Comparison of ENCODE assay signal across 8 cellular contexts in genomic region chr9:121299125-121299466, GRCh38. TPM values are rescaled to one million over a fixed set of nuclear protein-coding genes. Genes with fewer than 3 reads are reported as not detected.
A peak's percentile ranks its signal among the peaks of the same experiment; 100 is the strongest.
DNase-seq lines count a peak whose midpoint lies in the region; ATAC-seq and TF ChIP-seq lines count a peak whose summit lies in the region.

No MANE protein-coding gene starts in this region.

- H3K27ac Mint-ChIP-seq in endodermal cell, result peak overlapping the region; percentile 75

- no peak overlapping the region for H2AFZ ChIP-seq in Karpas-422 (ENCODE audit: low read length)

- H3K27me3 Mint-ChIP-seq in endodermal cell (ENCODE audit: insufficient read depth), result peaks cover 20% of the 10 kb centered on the region

- no peak overlapping the region; the same call in 1 of the 2 replicates for H3K4me3 ChIP-seq in AG04450 (ENCODE audit: low read depth, low read length)
- H3K4me3 ChIP-seq in Karpas-422 (ENCODE audit: low read length), result peak overlapping the region; percentile 49
- no peak overlapping the region for H3K4me3 ChIP-seq in endodermal cell (ENCODE audit: low read length)
- H3K4me3 ChIP-seq in muscle layer of duodenum (ENCODE audit: low read depth in 1 of 2, low read length in 2 of 2), result peak overlapping the region; percentile 56 to 75

- no peaks in the 10 kb centered on the region for H3K27me3 ChIP-seq in AG04450 (ENCODE audit: control insufficient read depth, insufficient read depth, low read length)
- H3K27me3 ChIP-seq in Karpas-422 (ENCODE audit: low read length), result no peaks in the 10 kb centered on the region
- H3K27me3 ChIP-seq in endodermal cell (ENCODE audit: control insufficient read depth, insufficient read depth, low read length, poor library complexity, severe bottlenecking), result no peaks in the 10 kb centered on the region
- H3K27me3 ChIP-seq in muscle layer of duodenum (ENCODE audit: low read depth, low read length), result no peaks in the 10 kb centered on the region

- CTCF ChIA-PET in AG04450 (lab: Charles Lee), result interaction anchor here (0.9 to 2.3 kb wide), 2 partner anchors 21 to 85 kb away, joined by 4 to 8 read pairs; no protein-coding TSS in a partner anchor

- H3K4me2 ChIP-seq in Karpas-422 (ENCODE audit: low read depth, low read length, poor library complexity, severe bottlenecking), result peak overlapping the region; percentile 52

- H3K9ac ChIP-seq in Karpas-422 (ENCODE audit: low read length) (no peak overlapping the region), endodermal cell (ENCODE audit: extremely low read depth, low read length, poor library complexity, severe bottlenecking) (no peak overlapping the region)

- H3K9me3 Mint-ChIP-seq in endodermal cell, result no peaks in the 10 kb centered on the region

- H3K4me3 Mint-ChIP-seq in endodermal cell, result peak overlapping the region; percentile 70

- POLR2A ChIA-PET in AG04450 (lab: Yijun Ruan, JAX), result interaction anchor here (1.2 kb wide), 2 partner anchors 10 to 31 kb away, joined by 3 to 4 read pairs; partner anchors contain the start of gene GSN

- TF ChIP-seq CTCF in AG04450 (IDR thresholded peaks at IDR 0.05; ENCODE audit: low read depth, low read length) (no peak), endodermal cell (conservative IDR thresholded peaks at IDR 0.05) (no peak)

- H3K36me3 Mint-ChIP-seq in endodermal cell (ENCODE audit: low read depth), result peaks cover 9% of the 10 kb centered on the region

- no peaks in the 10 kb centered on the region; the same call in 1 of the 2 replicates for H3K9me3 ChIP-seq in AG04450 (ENCODE audit: control insufficient read depth, insufficient read depth, low read length)
- no peaks in the 10 kb centered on the region for H3K9me3 ChIP-seq in Karpas-422 (ENCODE audit: low read length)
- H3K9me3 ChIP-seq in endodermal cell (ENCODE audit: control insufficient read depth, low read length), result no peaks in the 10 kb centered on the region
- no peaks in the 10 kb centered on the region for H3K9me3 ChIP-seq in muscle layer of duodenum (ENCODE audit: control insufficient read depth in 1 of 2, low read length in 2 of 2)

- no peaks in the 10 kb centered on the region for H3K79me2 ChIP-seq in Karpas-422 (ENCODE audit: low read length)

- ATAC-seq in GM21447 (IDR thresholded peaks at IDR 0.05; ENCODE audit: unreplicated experiment), result no peak

- H3K27ac ChIP-seq in AG04450 (ENCODE audit: low read depth, low read length) (peak overlapping the region; percentile 2), Karpas-422 (ENCODE audit: low read length) (no peak overlapping the region), endodermal cell (ENCODE audit: low read depth, low read length) (no peak overlapping the region), muscle layer of duodenum (ENCODE audit: low read length) (peak overlapping the region; percentile 78)

- H3K4me1 ChIP-seq in Karpas-422 (ENCODE audit: low read length), result peaks cover 28% of the 10 kb centered on the region
- peaks cover 6% of the 10 kb centered on the region for H3K4me1 ChIP-seq in endodermal cell (ENCODE audit: control insufficient read depth, insufficient read depth, low read length)
- peaks cover 24 to 89% of the 10 kb centered on the region in 2 donors for H3K4me1 ChIP-seq in muscle layer of duodenum (ENCODE audit: control insufficient read depth in 1 of 2, insufficient read depth in 2 of 2, low read length in 2 of 2)

- intact Hi-C loops in posterior vena cava (cut with DNase I), result loop anchor here in 1 of 2 donors (2.0 kb wide), 1 partner anchor 18 kb away; no protein-coding TSS in a partner anchor

- 35 to 41% methylated on average over 9 to 12 of the region's 12 CpGs for WGBS in endodermal cell (ENCODE audit: insufficient coverage in 1 of 2, insufficient read length in 1 of 2), 2 experiments

- no peaks in the 10 kb centered on the region for H4K20me1 ChIP-seq in Karpas-422 (ENCODE audit: insufficient read depth, low read depth, low read length)

- H3K9me2 ChIP-seq in Karpas-422 (replicated peaks; ENCODE audit: insufficient read depth, low read length), result no peaks in the 10 kb centered on the region

- H3K4me1 Mint-ChIP-seq in endodermal cell, result peaks cover 24% of the 10 kb centered on the region

- no peaks in the 10 kb centered on the region for H3K36me3 ChIP-seq in Karpas-422 (ENCODE audit: insufficient read depth, low read length)
- H3K36me3 ChIP-seq in endodermal cell (ENCODE audit: control insufficient read depth, insufficient read depth, low read length), result no peaks in the 10 kb centered on the region
- peaks cover 21% of the 10 kb centered on the region in 2 donors for H3K36me3 ChIP-seq in muscle layer of duodenum (ENCODE audit: control insufficient read depth in 1 of 2, insufficient read depth in 2 of 2, low read length in 2 of 2)

- DNase-seq in AG04450 (ENCODE audit: low read depth, low spot score) (no peak), Karpas-422 (no peak), endodermal cell (peak; percentile 73), glomerular visceral epithelial cell (ENCODE audit: extremely low spot score) (no peak), posterior vena cava (ENCODE audit: low spot score) (no peak)
- DNase-seq in stimulated activated CD4-positive, alpha-beta T cell treated with anti-CD3 and anti-CD28 coated beads, Interleukin-4, amount 100 ng/mL, for 1 hour, result no peak

RNA-seq across cellular contexts. Expression of gene GSN, which starts 31.1 kb away (rescaled TPM):
- polyA plus RNA-seq in AG04450 (2011; rRNA removed), result 421 and 565 TPM in 2 replicates
- 513 and 805 TPM in 2 replicates for polyA minus RNA-seq in AG04450 (2011; rRNA and poly(A)+ RNA removed)
- total RNA-seq in Karpas-422 (2014; rRNA removed; shearing (Covaris generic); ENCODE audit: low replicate concordance), result 33.7 and 36.7 TPM in 2 replicates
- total RNA-seq in endodermal cell (10 to 100 TPM; 57.0 to 77.2 TPM), posterior vena cava (1,000 to 10,000 TPM in 1 of 2 donors, 100 to 1,000 TPM in 1; 590 to 1,544 TPM)
- 64.8 TPM for polyA plus RNA-seq in endodermal cell (2013, experiment 1 of 2)
- polyA plus RNA-seq in endodermal cell (2013, experiment 2 of 2), result 76.0 TPM

Comparison
In these comparisons a context has a peak if more than half of its experiments do, and no peak if none do; other contexts are left out.
1. H3K27ac ChIP-seq: peak in AG04450 (single experiment) and muscle layer of duodenum (single experiment); none in Karpas-422 (single experiment) and endodermal cell (single experiment).
2. H3K4me3 ChIP-seq: peak in Karpas-422 (single experiment) and muscle layer of duodenum (2 of 2); none in AG04450 (single experiment) and endodermal cell (single experiment).
3. RNA of gene GSN, which starts 31.1 kb away (total RNA-seq): 590 to 1,544 TPM in posterior vena cava; 57.0 to 77.2 TPM in endodermal cell and 33.7 to 36.7 TPM in Karpas-422; every median in the first group is over 4 times any median in the second.